Comparison of ENCODE assay signal across 7 cellular contexts in the genomic region with DNA sequence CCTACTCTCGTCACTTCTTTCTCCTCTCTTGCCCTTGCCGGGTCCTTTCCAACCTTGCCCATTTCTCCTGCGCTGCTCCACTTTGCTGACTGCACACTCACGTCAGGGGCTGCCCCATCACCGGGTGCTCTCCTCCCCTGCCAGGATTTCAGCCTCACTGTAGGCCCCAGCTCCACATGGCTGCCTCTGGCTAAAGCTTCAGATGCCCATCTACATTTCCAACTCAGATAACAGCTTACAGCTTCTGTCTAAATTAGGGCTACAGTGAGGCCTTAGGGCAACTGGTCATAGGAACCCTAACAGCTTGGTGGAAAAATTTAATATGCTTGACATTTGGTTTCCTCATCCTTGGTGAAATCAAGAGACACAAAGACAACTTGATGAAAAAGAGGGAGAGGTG. TPM values are rescaled to one million over a fixed set of nuclear protein-coding genes. Genes with fewer than 3 reads are reported as not detected.
"Had no signal": no experiment of that assay in that cellular context is flagged by ENCODE, and none has a peak within 500 bp of the region (broad histone marks: within the 10 kb centered on the region; RNA-seq: fewer than 3 reads in every experiment).

No MANE protein-coding gene starts in this region.

- H3K9me3 Mint-ChIP-seq: GM23338, H9 had no signal

- H3K4me2 ChIP-seq: GM23338 had no signal

- ATAC-seq: GM23338, K562 had no signal

- H3K27ac Mint-ChIP-seq: GM23338, H9 had no signal

- H3K4me3 Mint-ChIP-seq: GM23338, H9 had no signal

- DNase-seq: H9, HCEC 1CT, IMR-90 had no signal

- H3K4me3 ChIP-seq: GM23338, K562 had no signal

RNA-seq across cellular contexts. Expression of a gene that starts 25.9 kb away (rescaled TPM):
- total RNA-seq: GM23338, H1, H9, HT-29, IMR-90, K562 had no signal
